8 cellular contexts compared by ENCODE assay signal in the genomic region with DNA sequence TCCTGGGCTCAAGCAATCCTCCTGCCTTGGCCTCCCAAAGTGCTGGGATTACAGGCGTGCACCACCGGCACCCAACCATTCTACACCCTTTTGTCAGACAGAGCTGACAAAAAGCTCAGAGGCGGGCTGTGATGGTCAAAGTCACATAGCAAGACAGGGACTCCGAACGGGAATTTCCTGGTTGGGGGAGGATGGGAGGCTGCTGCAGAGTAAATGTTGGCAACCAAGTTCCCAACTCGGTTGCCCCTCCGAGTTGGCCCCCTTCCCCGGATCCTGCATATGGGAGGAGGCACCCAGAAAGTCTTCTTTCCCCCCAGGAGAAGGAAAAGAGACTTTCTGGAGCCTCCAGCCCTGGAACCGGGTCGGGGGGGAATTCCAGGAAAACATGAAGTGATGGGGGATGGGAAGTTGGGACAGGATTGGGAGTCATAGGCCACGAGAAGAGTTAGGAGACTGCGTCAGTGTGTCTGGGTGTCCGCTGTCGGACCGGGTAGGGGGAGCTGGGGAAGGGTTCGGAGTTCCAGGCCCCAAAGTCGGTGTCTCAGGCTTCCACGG. TPM values are rescaled to one million over a fixed set of nuclear protein-coding genes. Genes with fewer than 3 reads are reported as not detected.
DNase-seq lines count a peak whose midpoint lies in the region; ATAC-seq and TF ChIP-seq lines count a peak whose summit lies in the region.

No MANE protein-coding gene starts in this region.

- intact Hi-C loops in Right ventricle myocardium inferior (cut with DNase I): loop anchor here (1.0 to 2.0 kb wide), 2 partner anchors 18 to 43 kb away; no protein-coding TSS in a partner anchor
- intact Hi-C loops in cardiac septum (cut with DNase I): loop anchor here (5.0 to 10.0 kb wide), 3 partner anchors 126 to 168 kb away; no protein-coding TSS in a partner anchor
- intact Hi-C loops in colonic mucosa (cut with DNase I): loop anchor here (5.0 kb wide), 1 partner anchor 41 kb away; no protein-coding TSS in a partner anchor
- intact Hi-C loops in aorta (cut with DNase I): loop anchor here (2.0 to 5.0 kb wide), 5 partner anchors 16 to 126 kb away; no protein-coding TSS in a partner anchor

- peak overlapping the region; percentile 78 to 96 for H3K9ac ChIP-seq in colonic mucosa (ENCODE audit: low read depth in 2 of 2, low read length in 2 of 2)

- H3K4me1 ChIP-seq in colonic mucosa: no peaks in the 10 kb centered on the region
- peaks cover 12% of the 10 kb centered on the region for H3K4me1 ChIP-seq in mesodermal cell (ENCODE audit: control insufficient read depth, insufficient read depth, low read length, poor library complexity, severe bottlenecking)
- H3K4me1 ChIP-seq in aorta (ENCODE audit: control insufficient read depth in 1 of 2, insufficient read depth in 2 of 2, low read length in 2 of 2): no peaks in the 10 kb centered on the region

- ATAC-seq in Right ventricle myocardium inferior (peak; percentile 8), aorta (ENCODE audit: low FRiP score) (peak; percentile 15), HG03280 (IDR thresholded peaks at IDR 0.05; ENCODE audit: unreplicated experiment) (no peak)

- H3K4me3 ChIP-seq in colonic mucosa (peak overlapping the region; percentile 60), mesodermal cell (ENCODE audit: extremely low read depth, insufficient read depth, low read length, poor library complexity, severe bottlenecking) (peak overlapping the region; percentile 62), aorta (ENCODE audit: low read length in 2 of 2) (peak overlapping the region; percentile 53 to 90)

- WGBS in mesodermal cell (ENCODE audit: insufficient coverage in 2 of 2), 2 experiments: 48 to 56% methylated on average over 10 to 14 of the region's 18 CpGs
- WGBS in aorta, 2 donors: 3 to 4% methylated on average over 17 to 18 of the region's 18 CpGs

- H3K9me3 ChIP-seq in colonic mucosa: no peaks in the 10 kb centered on the region
- H3K9me3 ChIP-seq in mesodermal cell (ENCODE audit: control insufficient read depth, low read length): no peaks in the 10 kb centered on the region
- H3K9me3 ChIP-seq in aorta (ENCODE audit: control insufficient read depth, low read length): no peaks in the 10 kb centered on the region

- TF ChIP-seq CTCF in colonic mucosa (IDR thresholded peaks at IDR 0.05): no peak

- no peaks in the 10 kb centered on the region for H3K27me3 ChIP-seq in colonic mucosa
- H3K27me3 ChIP-seq in aorta (ENCODE audit: control insufficient read depth in 1 of 2, insufficient read depth in 2 of 2, low read length in 1 of 2): no peaks in the 10 kb centered on the region

- H3K27ac ChIP-seq in colonic mucosa: peak overlapping the region; percentile 85
- peak overlapping the region; percentile 36 for H3K27ac ChIP-seq in mesodermal cell (ENCODE audit: low read depth, low read length, severe bottlenecking)
- H3K27ac ChIP-seq in aorta (ENCODE audit: low read depth in 1 of 2, low read length in 2 of 2): peak overlapping the region; percentile 58 to 98

- H3K36me3 ChIP-seq in colonic mucosa (no peaks in the 10 kb centered on the region), mesodermal cell (ENCODE audit: control insufficient read depth, insufficient read depth, low read length) (peaks cover 16% of the 10 kb centered on the region), aorta (ENCODE audit: control insufficient read depth in 1 of 2, insufficient read depth in 2 of 2, low read length in 1 of 2) (no peaks in the 10 kb centered on the region)

- DNase-seq in Right ventricle myocardium inferior (ENCODE audit: missing footprints) (peak; percentile 55), cardiac septum (ENCODE audit: low spot score) (no peak), colonic mucosa (peak; percentile 45), aorta (no peak)
- DNase-seq in effector CD4-positive, alpha-beta T cell: no peak
- no peak for DNase-seq in effector CD8-positive, alpha-beta T cell (lab: John Stamatoyannopoulos, UW)

RNA-seq across cellular contexts. Expression of gene SELENOM, which starts 0.6 kb away (rescaled TPM):
- 48.2 TPM for total RNA-seq in Right ventricle myocardium inferior
- total RNA-seq in cardiac septum: 77.7 TPM
- 10 to 100 TPM; 27.1 to 61.7 TPM for total RNA-seq in colonic mucosa
- polyA plus RNA-seq in mesodermal cell (2013, experiment 1 of 2): 78.1 TPM
- polyA plus RNA-seq in mesodermal cell (2013, experiment 2 of 2): 61.7 TPM
- 100 to 1,000 TPM; 368 to 526 TPM for total RNA-seq in aorta
- 1,000 to 10,000 TPM in 1 of 2 donors, 100 to 1,000 TPM in 1; 806 to 1,228 TPM for polyA plus RNA-seq in aorta

RNA-seq across cellular contexts. Expression of gene INPP5J, which starts 16.0 kb away (rescaled TPM):
- total RNA-seq in Right ventricle myocardium inferior (16.6 TPM), cardiac septum (13.8 TPM), colonic mucosa (10 to 100 TPM; 18.3 to 18.4 TPM), aorta (1 to 10 TPM; 2.4 to 3.3 TPM)
- polyA plus RNA-seq in mesodermal cell (2013, experiment 1 of 2): 4.0 TPM
- polyA plus RNA-seq in mesodermal cell (2013, experiment 2 of 2): 4.2 TPM
- 1 to 10 TPM; 7.6 to 8.3 TPM for polyA plus RNA-seq in aorta

RNA-seq across cellular contexts. Expression of gene SMTN, which starts 25.6 kb away (rescaled TPM):
- 250 TPM for total RNA-seq in Right ventricle myocardium inferior
- total RNA-seq in cardiac septum: 128 TPM
- total RNA-seq in colonic mucosa: 100 to 1,000 TPM; 152 to 159 TPM
- polyA plus RNA-seq in mesodermal cell (2013, experiment 1 of 2): 77.2 TPM
- 67.7 TPM for polyA plus RNA-seq in mesodermal cell (2013, experiment 2 of 2)
- 1,000 to 10,000 TPM in 1 of 2 donors, 100 to 1,000 TPM in 1; 588 to 1,240 TPM for total RNA-seq in aorta
- 100 to 1,000 TPM in 1 of 2 donors, 10 to 100 TPM in 1; 97.7 to 554 TPM for polyA plus RNA-seq in aorta

RNA-seq across cellular contexts. Expression of gene PLA2G3, which starts 33.6 kb away (rescaled TPM):
- total RNA-seq in Right ventricle myocardium inferior (not detected), cardiac septum (not detected), colonic mucosa (under 1 TPM; 0.57 to 0.88 TPM), aorta (not detected)
- 4.0 TPM for polyA plus RNA-seq in mesodermal cell (2013, experiment 1 of 2)
- polyA plus RNA-seq in mesodermal cell (2013, experiment 2 of 2): 3.5 TPM
- under 1 TPM in 1 of 2 donors, not detected in 1; 0.33 TPM for polyA plus RNA-seq in aorta

RNA-seq across cellular contexts. Expression of gene RNF185, which starts 53.3 kb away (rescaled TPM):
- 20.1 TPM for total RNA-seq in Right ventricle myocardium inferior
- 21.3 TPM for total RNA-seq in cardiac septum
- total RNA-seq in colonic mucosa: 10 to 100 TPM; 28.1 to 32.3 TPM
- 21.8 TPM for polyA plus RNA-seq in mesodermal cell (2013, experiment 1 of 2)
- polyA plus RNA-seq in mesodermal cell (2013, experiment 2 of 2): 20.5 TPM
- total RNA-seq in aorta: 10 to 100 TPM; 42.8 to 62.5 TPM
- 10 to 100 TPM; 26.3 to 36.1 TPM for polyA plus RNA-seq in aorta

Comparison
In these comparisons a context has a peak if more than half of its experiments do, and no peak if none do; other contexts are left out.
1. DNase-seq: peak in Right ventricle myocardium inferior (single experiment) and colonic mucosa (single experiment); none in cardiac septum (single experiment), aorta (0 of 2), effector CD4-positive, alpha-beta T cell (single experiment) and effector CD8-positive, alpha-beta T cell (single experiment).
2. Peak in every context shown above with its lines, with median percentiles within 50 percentile points of each other: H3K27ac ChIP-seq and H3K4me3 ChIP-seq.